ENCODE assay signal across 23 cellular contexts in genomic region chr4:6620296-6620695, GRCh38. TPM values are rescaled to one million over a fixed set of nuclear protein-coding genes. Genes with fewer than 3 reads are reported as not detected.
A peak's percentile ranks its signal among the peaks of the same experiment; 100 is the strongest.
DNase-seq lines count a peak whose midpoint lies in the region; ATAC-seq and TF ChIP-seq lines count a peak whose summit lies in the region.
"Had no signal": no experiment of that assay in that cellular context is flagged by ENCODE, and none has a peak within 500 bp of the region (broad histone marks: within the 10 kb centered on the region; RNA-seq: fewer than 3 reads in every experiment).

No MANE protein-coding gene starts in this region.

- H3K36me3 Mint-ChIP-seq in activated naive CD4-positive, alpha-beta T cell treated with anti-CD3 and anti-CD28 coated beads, Interleukin-2, amount 50 U/mL, for 72 hours: peaks cover 6 to 13% of the 10 kb centered on the region in 2 donors
- peaks cover 6% of the 10 kb centered on the region for H3K36me3 Mint-ChIP-seq in glutamatergic neuron (ENCODE audit: unreplicated experiment)
- peaks cover 37% of the 10 kb centered on the region for H3K36me3 Mint-ChIP-seq in stimulated activated effector memory CD8-positive, alpha-beta T cell treated with anti-CD3 and anti-CD28 coated beads, Interleukin-12 subunit alpha, Interleukin-12 subunit beta, amount 100 ng/mL, for 72 hours

- H3K79me1 ChIP-seq in neuronal stem cell (ENCODE audit: low read depth, low read length): peaks cover 4% of the 10 kb centered on the region

- no peak for DNase-seq in activated naive CD4-positive, alpha-beta T cell treated with anti-CD3 and anti-CD28 coated beads, Interleukin-2, amount 50 U/mL, for 72 hours (ENCODE audit: low spot score in 2 of 2)
- no peak for DNase-seq in activated naive CD4-positive, alpha-beta T cell treated with Interleukin-2 at 50 U/mL for 16 hours
- DNase-seq in glutamatergic neuron: no peak
- DNase-seq in neuronal stem cell (ENCODE audit: low spot score): no peak
- DNase-seq in stimulated activated effector memory CD8-positive, alpha-beta T cell treated with anti-CD3 and anti-CD28 coated beads, Interleukin-12 subunit alpha, Interleukin-12 subunit beta, amount 100 ng/mL, for 72 hours (ENCODE audit: low spot score in 2 of 2): no peak
- DNase-seq in NCI-H1417 treated with DMSO at 0.1 percent for 48 hours (lab: John Stamatoyannopoulos, UW): no peak
- DNase-seq in NAMALWA (ENCODE audit: low spot score): no peak
- DNase-seq in 8988T: no peak
- DNase-seq: ACHN, BE2C, Calu3, DMS79 treated with DMSO at 0.1 percent for 48 hours, GF-D8, Kasumi-1, NCI-H1105 treated with DMSO at 0.1 percent for 48 hours, NCI-H2029 treated with DMSO at 0.1 percent for 48 hours, NCI-H446 treated with DMSO at 0.1 percent for 48 hours, NCI-H526, SHP77 treated with DMSO at 0.1 percent for 48 hours had no signal

- H2BK15ac ChIP-seq in neuronal stem cell (ENCODE audit: low read length): no peak overlapping the region

- peak overlapping the region; percentile 43 for H4K8ac ChIP-seq in neuronal stem cell (ENCODE audit: low read depth, low read length)

- no peak overlapping the region for H2AK5ac ChIP-seq in neuronal stem cell (ENCODE audit: low read depth, low read length)

- no peak overlapping the region for H2BK120ac ChIP-seq in neuronal stem cell (ENCODE audit: low read depth, low read length)

- H3K4me2 ChIP-seq in neuronal stem cell (ENCODE audit: insufficient read depth, low read length, poor library complexity, severe bottlenecking): no peak overlapping the region

- no peak overlapping the region for H4K91ac ChIP-seq in neuronal stem cell (ENCODE audit: low read depth, low read length, poor library complexity)

- no peak overlapping the region for H3K27ac ChIP-seq in neuronal stem cell (replicated peaks; ENCODE audit: low read length)
- H3K27ac ChIP-seq: 22Rv1, RWPE1 had no signal

- no peak overlapping the region for H2BK5ac ChIP-seq in neuronal stem cell (ENCODE audit: low read length)

- H2AFZ ChIP-seq in neuronal stem cell (ENCODE audit: low read length): no peak overlapping the region

- peaks cover 0 to 4% of the 10 kb centered on the region in 2 donors for H3K9me3 Mint-ChIP-seq in activated naive CD4-positive, alpha-beta T cell treated with anti-CD3 and anti-CD28 coated beads, Interleukin-2, amount 50 U/mL, for 72 hours
- peaks cover 12% of the 10 kb centered on the region for H3K9me3 Mint-ChIP-seq in glutamatergic neuron (ENCODE audit: unreplicated experiment)
- no peaks in the 10 kb centered on the region for H3K9me3 Mint-ChIP-seq in stimulated activated effector memory CD8-positive, alpha-beta T cell treated with anti-CD3 and anti-CD28 coated beads, Interleukin-12 subunit alpha, Interleukin-12 subunit beta, amount 100 ng/mL, for 72 hours

- H3K9me3 ChIP-seq in neuronal stem cell (replicated peaks in 1 of 2; ENCODE audit: control insufficient read depth in 2 of 2, insufficient read depth in 1 of 2, low read depth in 1 of 2, low read length in 2 of 2): no peaks in the 10 kb centered on the region
- H3K9me3 ChIP-seq: BE2C had no signal

- H3K4me3 Mint-ChIP-seq in glutamatergic neuron (ENCODE audit: unreplicated experiment): no peak overlapping the region
- no peak overlapping the region for H3K4me3 Mint-ChIP-seq in stimulated activated effector memory CD8-positive, alpha-beta T cell treated with anti-CD3 and anti-CD28 coated beads, Interleukin-12 subunit alpha, Interleukin-12 subunit beta, amount 100 ng/mL, for 72 hours
- H3K4me3 Mint-ChIP-seq: CD14-positive monocyte had no signal

- H3K4me1 ChIP-seq in neuronal stem cell (ENCODE audit: control insufficient read depth in 2 of 2, insufficient read depth in 1 of 2, low read depth in 1 of 2, low read length in 2 of 2): no peaks in the 10 kb centered on the region
- H3K4me1 ChIP-seq: BE2C had no signal

- no peaks in the 10 kb centered on the region for H3K27me3 ChIP-seq in neuronal stem cell (ENCODE audit: control insufficient read depth in 3 of 3, insufficient read depth in 3 of 3, low read depth in 1 of 3, low read length in 3 of 3)
- H3K27me3 ChIP-seq: BE2C had no signal

- H3K27me3 Mint-ChIP-seq in glutamatergic neuron (ENCODE audit: unreplicated experiment): peaks cover 3% of the 10 kb centered on the region

- peaks cover 2% of the 10 kb centered on the region for H3K4me1 Mint-ChIP-seq in glutamatergic neuron (ENCODE audit: low read depth, unreplicated experiment)
- H3K4me1 Mint-ChIP-seq in stimulated activated effector memory CD8-positive, alpha-beta T cell treated with anti-CD3 and anti-CD28 coated beads, Interleukin-12 subunit alpha, Interleukin-12 subunit beta, amount 100 ng/mL, for 72 hours: no peaks in the 10 kb centered on the region
- H3K4me1 Mint-ChIP-seq: CD14-positive monocyte had no signal

- H2BK12ac ChIP-seq in neuronal stem cell (ENCODE audit: low read length): no peak overlapping the region

- H3K14ac ChIP-seq in neuronal stem cell (ENCODE audit: low read length): peak overlapping the region; percentile 56

- peaks cover 7 to 29% of the 10 kb centered on the region in 2 donors for H3K36me3 ChIP-seq in neuronal stem cell (replicated peaks in 1 of 2; ENCODE audit: control insufficient read depth in 2 of 2, insufficient read depth in 2 of 2, low read length in 2 of 2)
- H3K36me3 ChIP-seq: BE2C had no signal

- H3K18ac ChIP-seq in neuronal stem cell (ENCODE audit: low read length): no peak overlapping the region

- peak overlapping the region; percentile 58 to 86 for H3K27ac Mint-ChIP-seq in activated naive CD4-positive, alpha-beta T cell treated with anti-CD3 and anti-CD28 coated beads, Interleukin-2, amount 50 U/mL, for 72 hours
- peak overlapping the region; percentile 22 for H3K27ac Mint-ChIP-seq in glutamatergic neuron (ENCODE audit: unreplicated experiment)
- peak overlapping the region; percentile 32 for H3K27ac Mint-ChIP-seq in stimulated activated effector memory CD8-positive, alpha-beta T cell treated with anti-CD3 and anti-CD28 coated beads, Interleukin-12 subunit alpha, Interleukin-12 subunit beta, amount 100 ng/mL, for 72 hours

- TF ChIP-seq CTCF in glutamatergic neuron (IDR thresholded peaks at IDR 0.05; ENCODE audit: partially characterized antibody, unreplicated experiment): no peak

- H3K9ac ChIP-seq in neuronal stem cell (ENCODE audit: low read depth, low read length, poor library complexity): peak overlapping the region; percentile 9

- WGBS in neuronal stem cell (ENCODE audit: extremely low coverage in 2 of 2, insufficient read length in 2 of 2, insufficient replicate concordance in 1 of 2), 2 donors: 100% methylated on average over 1 of the region's 10 CpGs; no CpG with 5 or more reads in 1 of the 2 donors

- ATAC-seq in activated naive CD4-positive, alpha-beta T cell treated with anti-CD3 and anti-CD28 coated beads, Interleukin-2, amount 50 U/mL, for 72 hours: no peak
- ATAC-seq in stimulated activated effector memory CD8-positive, alpha-beta T cell treated with anti-CD3 and anti-CD28 coated beads, Interleukin-12 subunit alpha, Interleukin-12 subunit beta, amount 100 ng/mL, for 72 hours: no peak

- H3K4me3 ChIP-seq in neuronal stem cell (ENCODE audit: low read length in 2 of 2): peak overlapping the region in 1 of 2 donors; percentile 16
- H3K4me3 ChIP-seq: K562 had no signal

- H3K23ac ChIP-seq in neuronal stem cell (ENCODE audit: low read depth, low read length, poor library complexity): no peak overlapping the region

- H3K4ac ChIP-seq in neuronal stem cell (ENCODE audit: low read length): peak overlapping the region; percentile 76

RNA-seq across cellular contexts. Expression of gene MRFAP1, which starts 20.2 kb away (rescaled TPM):
- total RNA-seq in activated naive CD4-positive, alpha-beta T cell treated with anti-CD3 and anti-CD28 coated beads, Interleukin-2, amount 50 U/mL, for 72 hours: 100 to 1,000 TPM in 1 of 2 donors, 10 to 100 TPM in 1; 72.7 to 114 TPM
- total RNA-seq in glutamatergic neuron (ENCODE audit: unreplicated experiment): 226 TPM
- 198 TPM for polyA plus RNA-seq in neuronal stem cell (2013, experiment 1 of 2)
- 203 TPM for polyA plus RNA-seq in neuronal stem cell (2013, experiment 2 of 2)

RNA-seq across cellular contexts. Expression of gene MAN2B2, which starts 45.3 kb away (rescaled TPM):
- total RNA-seq in activated naive CD4-positive, alpha-beta T cell treated with anti-CD3 and anti-CD28 coated beads, Interleukin-2, amount 50 U/mL, for 72 hours: 10 to 100 TPM; 13.9 to 21.4 TPM
- total RNA-seq in glutamatergic neuron (ENCODE audit: unreplicated experiment): 15.5 TPM
- 3.9 TPM for polyA plus RNA-seq in neuronal stem cell (2013, experiment 1 of 2)
- polyA plus RNA-seq in neuronal stem cell (2013, experiment 2 of 2): 4.0 TPM

Comparison
In these comparisons a context has a peak if more than half of its experiments do, and no peak if none do; other contexts are left out.
1. H3K27ac Mint-ChIP-seq: peak in every context shown above with its lines; median percentile 72 in activated naive CD4-positive, alpha-beta T cell treated with anti-CD3 and anti-CD28 coated beads, Interleukin-2, amount 50 U/mL, for 72 hours; 32 in stimulated activated effector memory CD8-positive, alpha-beta T cell treated with anti-CD3 and anti-CD28 coated beads, Interleukin-12 subunit alpha, Interleukin-12 subunit beta, amount 100 ng/mL, for 72 hours; 22 in glutamatergic neuron.